ENCODE assay signal across 24 cellular contexts in the genomic region with DNA sequence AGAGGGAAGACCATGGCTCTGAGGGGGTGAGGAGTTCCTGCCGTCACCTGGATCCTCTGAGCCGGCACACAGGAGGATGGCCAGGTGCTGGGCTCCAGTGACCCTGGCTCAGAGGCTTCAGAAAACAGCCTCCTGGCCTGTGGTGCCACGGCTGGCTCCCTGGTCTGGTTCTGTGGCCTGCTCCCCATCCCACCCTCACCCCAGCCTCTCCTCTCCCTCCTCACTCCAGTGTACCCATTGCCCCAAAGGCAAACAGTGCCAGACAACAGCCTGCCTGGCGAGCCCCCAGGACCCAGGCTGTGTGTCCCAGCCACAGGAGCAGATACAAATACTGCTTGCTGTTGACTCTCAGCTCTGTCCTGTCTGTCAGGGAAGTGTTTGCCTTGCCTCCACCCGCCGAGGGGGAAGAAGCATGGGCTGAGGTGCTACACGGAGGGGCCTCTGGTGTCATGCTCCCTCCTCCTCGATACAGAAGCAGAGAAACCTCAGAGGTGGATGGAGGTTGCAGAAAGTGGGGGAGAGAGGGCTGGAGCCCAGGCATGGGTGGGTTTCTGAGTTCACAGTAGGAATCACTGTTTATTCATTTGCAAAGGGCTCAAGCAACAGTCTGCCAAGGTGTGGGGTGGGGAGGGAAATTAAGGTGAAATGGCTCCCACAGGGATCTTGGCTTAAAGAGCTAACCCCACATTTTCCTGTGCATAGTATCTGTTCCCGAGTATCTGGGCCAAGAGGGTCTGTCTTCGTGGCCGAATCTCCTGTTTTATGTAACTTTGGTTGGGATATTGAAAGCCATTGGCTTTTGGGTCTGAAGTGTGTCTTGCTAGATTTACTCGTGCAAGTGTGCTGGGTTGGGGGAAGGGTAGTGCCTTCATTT. TPM values are rescaled to one million over a fixed set of nuclear protein-coding genes. Genes with fewer than 3 reads are reported as not detected.
DNase-seq lines count a peak whose midpoint lies in the region; ATAC-seq and TF ChIP-seq lines count a peak whose summit lies in the region.
"Had no signal": no experiment of that assay in that cellular context is flagged by ENCODE, and none has a peak within 500 bp of the region (broad histone marks: within the 10 kb centered on the region; RNA-seq: fewer than 3 reads in every experiment).

No MANE protein-coding gene starts in this region.

- no peak overlapping the region for H3K4me3 Mint-ChIP-seq in effector memory CD8-positive, alpha-beta T cell
- H3K4me3 Mint-ChIP-seq: CD8-positive, alpha-beta memory T cell had no signal

- no peak overlapping the region for H2BK12ac ChIP-seq in trophoblast cell (ENCODE audit: low read length)

- no peak overlapping the region for H2AFZ ChIP-seq in trophoblast cell (ENCODE audit: insufficient read depth, low read length, poor library complexity)

- H2BK5ac ChIP-seq in trophoblast cell (ENCODE audit: low read depth, low read length, poor library complexity) = no peak overlapping the region

- no peak overlapping the region for H4K8ac ChIP-seq in trophoblast cell (ENCODE audit: low read depth, low read length)

- H4K91ac ChIP-seq in trophoblast cell (ENCODE audit: low read depth, low read length) = no peak overlapping the region

- H3K4me1 ChIP-seq in colonic mucosa (peaks cover under 1% of the 10 kb centered on the region), trophoblast cell (ENCODE audit: control insufficient read depth in 1 of 2, insufficient read depth in 2 of 2, low read length in 2 of 2) (no peaks in the 10 kb centered on the region)

- H3K18ac ChIP-seq in trophoblast cell (ENCODE audit: low read length) = no peak overlapping the region

- H3K27me3 Mint-ChIP-seq in effector memory CD8-positive, alpha-beta T cell = peaks cover 29 to 76% of the 10 kb centered on the region in 2 donors

- DNase-seq in activated CD8-positive, alpha-beta memory T cell treated with anti-CD3 and anti-CD28 coated beads for 24 hours = peak; percentile 30
- DNase-seq in activated CD8-positive, alpha-beta memory T cell treated with anti-CD3 and anti-CD28 coated beads, Interleukin-2, amount 50 U/mL, for 4 hours = no peak
- DNase-seq in colonic mucosa = peak; percentile 12
- DNase-seq in mesenteric fat pad (ENCODE audit: low spot score) = peak; percentile 85
- DNase-seq in ureter (ENCODE audit: low spot score) = peak; percentile 12
- DNase-seq in trophoblast cell = no peak
- DNase-seq in hepatic stellate cell (ENCODE audit: low spot score) = no peak
- no peak for DNase-seq in effector memory CD8-positive, alpha-beta T cell
- DNase-seq: AML-193; CD8-positive, alpha-beta memory T cell; GDM1; Karpas-422; MV-4-11; NCI-H1105 treated with DMSO at 0.1 percent for 48 hours; NCI-H2029 treated with DMSO at 0.1 percent for 48 hours; NCI-H2171 treated with DMSO at 0.1 percent for 48 hours; NCI-H524 treated with DMSO at 0.1 percent for 48 hours; NCI-H82 had no signal

- peaks cover 1% of the 10 kb centered on the region for H3K27me3 ChIP-seq in colonic mucosa
- peaks cover 17% of the 10 kb centered on the region for H3K27me3 ChIP-seq in trophoblast cell (ENCODE audit: insufficient read depth, low read length)
- H3K27me3 ChIP-seq: Peyer's patch had no signal

- ATAC-seq in effector memory CD8-positive, alpha-beta T cell (replicated peaks) = no peak

- intact Hi-C loops in colonic mucosa (cut with DNase I) = no loop called here

- H3K27ac Mint-ChIP-seq in effector memory CD8-positive, alpha-beta T cell = no peak overlapping the region
- H3K27ac Mint-ChIP-seq: CD8-positive, alpha-beta memory T cell had no signal

- H2BK120ac ChIP-seq in trophoblast cell (ENCODE audit: insufficient read depth, low read length, poor library complexity) = no peak overlapping the region

- no peak overlapping the region for H3K23ac ChIP-seq in trophoblast cell (ENCODE audit: low read length)

- H3K4me3 ChIP-seq in colonic mucosa (no peak overlapping the region), trophoblast cell (ENCODE audit: low read depth, low read length) (no peak overlapping the region)
- H3K4me3 ChIP-seq: Peyer's patch had no signal

- H3K27ac ChIP-seq in colonic mucosa (no peak overlapping the region), trophoblast cell (ENCODE audit: low read depth, low read length) (no peak overlapping the region)
- H3K27ac ChIP-seq: C4-2B, Peyer's patch had no signal

- H3K9me3 Mint-ChIP-seq in effector memory CD8-positive, alpha-beta T cell = no peaks in the 10 kb centered on the region

- no peak overlapping the region for H3K4ac ChIP-seq in trophoblast cell (ENCODE audit: low read depth, low read length)

- no peaks in the 10 kb centered on the region for H3K79me2 ChIP-seq in trophoblast cell (ENCODE audit: control insufficient read depth, insufficient read depth, low read length, poor library complexity)

- H2AK5ac ChIP-seq in trophoblast cell (ENCODE audit: low read length) = no peak overlapping the region

- H3K36me3 ChIP-seq in colonic mucosa (no peaks in the 10 kb centered on the region), trophoblast cell (ENCODE audit: control insufficient read depth in 1 of 2, insufficient read depth in 2 of 2, low read length in 2 of 2) (no peaks in the 10 kb centered on the region)
- H3K36me3 ChIP-seq: Peyer's patch had no signal

- H3K4me2 ChIP-seq in trophoblast cell (ENCODE audit: low read length) = no peak overlapping the region

- TF ChIP-seq CTCF in colonic mucosa (IDR thresholded peaks at IDR 0.05) = no peak

- no peaks in the 10 kb centered on the region for H3K79me1 ChIP-seq in trophoblast cell (ENCODE audit: low read length)

- H3K9me3 ChIP-seq in colonic mucosa (no peaks in the 10 kb centered on the region), trophoblast cell (ENCODE audit: insufficient read depth, low read depth, low read length) (peaks cover 13% of the 10 kb centered on the region)
- H3K9me3 ChIP-seq: Peyer's patch had no signal

- no peak overlapping the region for H3K9ac ChIP-seq in colonic mucosa (ENCODE audit: low read depth in 2 of 2, low read length in 2 of 2)
- H3K9ac ChIP-seq in trophoblast cell (ENCODE audit: low read length) = no peak overlapping the region

- H3K14ac ChIP-seq in trophoblast cell (ENCODE audit: low read length) = no peak overlapping the region

- H3K4me1 Mint-ChIP-seq in effector memory CD8-positive, alpha-beta T cell (ENCODE audit: low read depth in 2 of 2) = peaks cover 4 to 6% of the 10 kb centered on the region in 2 donors

- H3K36me3 Mint-ChIP-seq in effector memory CD8-positive, alpha-beta T cell (ENCODE audit: insufficient read depth) = peaks cover 7% of the 10 kb centered on the region

- no peak overlapping the region for H4K12ac ChIP-seq in trophoblast cell (ENCODE audit: low read depth, low read length)

- no CpG with 5 or more reads among the region's 12 CpGs for WGBS in trophoblast cell (ENCODE audit: extremely low coverage, insufficient coverage, insufficient read length)

RNA-seq across cellular contexts. Expression of a gene that starts 5.5 kb away (rescaled TPM):
- total RNA-seq in colonic mucosa (10 to 100 TPM; 12.8 to 14.3 TPM), mesenteric fat pad (187 TPM), ureter (7.2 TPM)
- 0.08 and 0.11 TPM in 2 replicates for polyA plus RNA-seq in trophoblast cell (2013)
- total RNA-seq: A172; CD8-positive, alpha-beta memory T cell; Daoy; M059J had no signal
- polyA plus RNA-seq: AG04450; CD8-positive, alpha-beta memory T cell had no signal

Comparison
In these comparisons a context has a peak if more than half of its experiments do, and no peak if none do; other contexts are left out.
1. DNase-seq: peak in activated CD8-positive, alpha-beta memory T cell treated with anti-CD3 and anti-CD28 coated beads for 24 hours (single experiment), colonic mucosa (single experiment), mesenteric fat pad (single experiment) and ureter (single experiment); none in activated CD8-positive, alpha-beta memory T cell treated with anti-CD3 and anti-CD28 coated beads, Interleukin-2, amount 50 U/mL, for 4 hours (single experiment), trophoblast cell (0 of 2), hepatic stellate cell (single experiment) and effector memory CD8-positive, alpha-beta T cell (0 of 3).
2. RNA of a gene that starts 5.5 kb away (total RNA-seq): 187 TPM in mesenteric fat pad (single experiment); 12.8 to 14.3 TPM in colonic mucosa and 7.2 TPM in ureter (single experiment); every median in the first group is over 10 times any median in the second.